Comparison of ENCODE assay signal across 11 cellular contexts in the genomic region with DNA sequence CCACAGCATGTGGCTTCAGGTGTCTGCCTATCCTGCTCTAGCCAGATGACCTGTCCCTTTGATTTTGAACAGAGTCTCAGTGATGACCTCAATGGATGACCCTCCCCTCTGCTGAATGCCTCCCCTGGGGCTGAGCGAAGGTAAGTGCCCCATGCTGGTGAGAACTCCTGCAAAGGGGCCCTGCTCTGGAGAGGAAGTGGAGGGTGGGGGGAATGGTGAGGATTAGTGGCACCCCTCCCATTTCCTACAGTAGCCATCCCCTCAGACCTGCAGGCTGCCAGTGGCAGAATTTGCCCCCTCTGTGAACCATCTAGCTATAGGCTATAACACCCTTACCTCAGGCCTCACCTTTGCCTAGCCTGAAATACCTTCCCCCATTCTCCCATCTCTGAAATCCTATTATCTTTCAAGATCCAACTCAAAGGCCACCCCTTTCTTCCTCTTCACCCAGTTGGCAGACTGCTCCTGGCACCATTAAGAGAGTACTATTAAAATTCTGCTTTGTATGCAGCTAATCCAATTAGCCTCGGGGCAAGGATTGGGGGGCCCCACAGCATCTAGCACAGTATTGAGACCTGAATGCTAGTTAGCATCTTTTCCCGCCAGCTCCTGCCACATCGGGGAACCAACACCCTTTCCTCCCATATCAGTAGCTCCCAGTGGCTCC. TPM values are rescaled to one million over a fixed set of nuclear protein-coding genes. Genes with fewer than 3 reads are reported as not detected.
A peak's percentile ranks its signal among the peaks of the same experiment; 100 is the strongest.
DNase-seq lines count a peak whose midpoint lies in the region; ATAC-seq and TF ChIP-seq lines count a peak whose summit lies in the region.
"Had no signal": no experiment of that assay in that cellular context is flagged by ENCODE, and none has a peak within 500 bp of the region (broad histone marks: within the 10 kb centered on the region; RNA-seq: fewer than 3 reads in every experiment).

No MANE protein-coding gene starts in this region.

- H3K27me3 ChIP-seq in OCI-LY3 (ENCODE audit: low read depth, low read length): no peaks in the 10 kb centered on the region
- H3K27me3 ChIP-seq: body of pancreas had no signal

- H3K27ac ChIP-seq in OCI-LY3 (ENCODE audit: low read length): peak overlapping the region; percentile 22
- H3K27ac ChIP-seq: A549 had no signal

- H3K4me3 ChIP-seq in OCI-LY3 (ENCODE audit: low read length): peak overlapping the region; percentile 13
- H3K4me3 ChIP-seq: A549, body of pancreas had no signal

- intact Hi-C loops in activated CD4-positive, alpha-beta T cell treated with anti-CD3 and anti-CD28 coated beads, Interleukin-2, amount 10 ng/mL, durations not matched to agents 24 days and 14 days (cut with micrococcal nuclease): no loop called here
- intact Hi-C loops in dendritic cell treated with granulocyte-macrophage colony-stimulating factor and Interleukin-4, amounts not matched to agents 40 ng/mL and 50 ng/mL, for 4 days (cut with micrococcal nuclease): no loop called here

- peak overlapping the region; percentile 85 for H3K4me2 ChIP-seq in OCI-LY3 (ENCODE audit: low read length)
- H3K4me2 ChIP-seq: A549 had no signal

- no peak overlapping the region for H2AFZ ChIP-seq in OCI-LY3 (ENCODE audit: low read depth, low read length)

- H3K36me3 ChIP-seq in OCI-LY3 (replicated peaks; ENCODE audit: low read depth, low read length): no peaks in the 10 kb centered on the region

- H3K27me3 Mint-ChIP-seq in activated CD4-positive, alpha-beta T cell treated with anti-CD3 and anti-CD28 coated beads, Interleukin-2, amount 10 ng/mL, durations not matched to agents 24 days and 14 days: no peaks in the 10 kb centered on the region
- H3K27me3 Mint-ChIP-seq in dendritic cell treated with granulocyte-macrophage colony-stimulating factor and Interleukin-4, amounts not matched to agents 40 ng/mL and 50 ng/mL, for 4 days: no peaks in the 10 kb centered on the region

- H3K4me1 Mint-ChIP-seq in activated CD4-positive, alpha-beta T cell treated with anti-CD3 and anti-CD28 coated beads, Interleukin-2, amount 10 ng/mL, durations not matched to agents 24 days and 14 days: peaks cover 58% of the 10 kb centered on the region
- peaks cover 76% of the 10 kb centered on the region for H3K4me1 Mint-ChIP-seq in dendritic cell treated with granulocyte-macrophage colony-stimulating factor and Interleukin-4, amounts not matched to agents 40 ng/mL and 50 ng/mL, for 4 days (ENCODE audit: low read depth)
- peaks cover 79% of the 10 kb centered on the region for H3K4me1 Mint-ChIP-seq in stimulated activated effector memory CD8-positive, alpha-beta T cell treated with anti-CD3 and anti-CD28 coated beads, Interleukin-12 subunit alpha, Interleukin-12 subunit beta, amount 100 ng/mL, for 72 hours

- H3K36me3 Mint-ChIP-seq in activated CD4-positive, alpha-beta T cell treated with anti-CD3 and anti-CD28 coated beads, Interleukin-2, amount 10 ng/mL, durations not matched to agents 24 days and 14 days (ENCODE audit: low read depth): peaks cover 5% of the 10 kb centered on the region
- H3K36me3 Mint-ChIP-seq in dendritic cell treated with granulocyte-macrophage colony-stimulating factor and Interleukin-4, amounts not matched to agents 40 ng/mL and 50 ng/mL, for 4 days (ENCODE audit: low read depth): peaks cover 23% of the 10 kb centered on the region
- H3K36me3 Mint-ChIP-seq in stimulated activated effector memory CD8-positive, alpha-beta T cell treated with anti-CD3 and anti-CD28 coated beads, Interleukin-12 subunit alpha, Interleukin-12 subunit beta, amount 100 ng/mL, for 72 hours: peaks cover 35% of the 10 kb centered on the region

- H3K9me3 Mint-ChIP-seq in activated CD4-positive, alpha-beta T cell treated with anti-CD3 and anti-CD28 coated beads, Interleukin-2, amount 10 ng/mL, durations not matched to agents 24 days and 14 days: no peaks in the 10 kb centered on the region
- H3K9me3 Mint-ChIP-seq in dendritic cell treated with granulocyte-macrophage colony-stimulating factor and Interleukin-4, amounts not matched to agents 40 ng/mL and 50 ng/mL, for 4 days: no peaks in the 10 kb centered on the region
- no peaks in the 10 kb centered on the region for H3K9me3 Mint-ChIP-seq in stimulated activated effector memory CD8-positive, alpha-beta T cell treated with anti-CD3 and anti-CD28 coated beads, Interleukin-12 subunit alpha, Interleukin-12 subunit beta, amount 100 ng/mL, for 72 hours

- no peaks in the 10 kb centered on the region for H3K9me3 ChIP-seq in OCI-LY3 (ENCODE audit: insufficient read depth, low read length)
- H3K9me3 ChIP-seq: A549, body of pancreas had no signal

- H3K79me2 ChIP-seq in OCI-LY3 (ENCODE audit: low read length): peaks cover 11% of the 10 kb centered on the region

- no peaks in the 10 kb centered on the region for H4K20me1 ChIP-seq in OCI-LY3 (ENCODE audit: insufficient read depth, low read length)

- peak overlapping the region; percentile 7 for H3K4me3 Mint-ChIP-seq in activated CD4-positive, alpha-beta T cell treated with anti-CD3 and anti-CD28 coated beads, Interleukin-2, amount 10 ng/mL, durations not matched to agents 24 days and 14 days
- H3K4me3 Mint-ChIP-seq in dendritic cell treated with granulocyte-macrophage colony-stimulating factor and Interleukin-4, amounts not matched to agents 40 ng/mL and 50 ng/mL, for 4 days: no peak overlapping the region
- H3K4me3 Mint-ChIP-seq in stimulated activated effector memory CD8-positive, alpha-beta T cell treated with anti-CD3 and anti-CD28 coated beads, Interleukin-12 subunit alpha, Interleukin-12 subunit beta, amount 100 ng/mL, for 72 hours: peak overlapping the region; percentile 49

- H3K4me1 ChIP-seq in OCI-LY3 (ENCODE audit: low read length): peaks cover 65% of the 10 kb centered on the region

- peak overlapping the region; percentile 93 for H3K27ac Mint-ChIP-seq in activated CD4-positive, alpha-beta T cell treated with anti-CD3 and anti-CD28 coated beads, Interleukin-2, amount 10 ng/mL, durations not matched to agents 24 days and 14 days
- H3K27ac Mint-ChIP-seq in dendritic cell treated with granulocyte-macrophage colony-stimulating factor and Interleukin-4, amounts not matched to agents 40 ng/mL and 50 ng/mL, for 4 days: peak overlapping the region; percentile 56
- peak overlapping the region; percentile 84 for H3K27ac Mint-ChIP-seq in stimulated activated effector memory CD8-positive, alpha-beta T cell treated with anti-CD3 and anti-CD28 coated beads, Interleukin-12 subunit alpha, Interleukin-12 subunit beta, amount 100 ng/mL, for 72 hours

- TF ChIP-seq CTCF in OCI-LY3 (IDR thresholded peaks at IDR 0.05; ENCODE audit: low read depth, low read length): no peak

- ATAC-seq in stimulated activated effector memory CD8-positive, alpha-beta T cell treated with anti-CD3 and anti-CD28 coated beads, Interleukin-12 subunit alpha, Interleukin-12 subunit beta, amount 100 ng/mL, for 72 hours: no peak
- ATAC-seq in GM21825 (IDR thresholded peaks at IDR 0.05; ENCODE audit: unreplicated experiment) (no peak), HG02885 (IDR thresholded peaks at IDR 0.05; ENCODE audit: poor library complexity, unreplicated experiment) (no peak)
- ATAC-seq: A549, body of pancreas had no signal

- peak overlapping the region; percentile 82; the same call in 1 of the 2 replicates for H3K9ac ChIP-seq in OCI-LY3 (ENCODE audit: low read length)

- DNase-seq in activated CD4-positive, alpha-beta T cell treated with anti-CD3 and anti-CD28 coated beads, Interleukin-2, amount 10 ng/mL, durations not matched to agents 24 days and 14 days: no peak
- no peak for DNase-seq in activated CD4-positive, alpha-beta T cell treated with anti-CD3 and anti-CD28 coated beads, Interleukin-2, amount 50 U/mL, for 1 hour
- no peak for DNase-seq in stimulated activated effector memory CD8-positive, alpha-beta T cell treated with anti-CD3 and anti-CD28 coated beads, Interleukin-12 subunit alpha, Interleukin-12 subunit beta, amount 100 ng/mL, for 72 hours (ENCODE audit: low spot score in 2 of 2)
- DNase-seq in NCI-H1417 treated with DMSO at 0.1 percent for 48 hours (lab: John Stamatoyannopoulos, UW): no peak
- DNase-seq: NCI-H187 treated with DMSO at 0.1 percent for 48 hours had no signal

RNA-seq across cellular contexts. Expression of a gene that starts 3.8 kb away (rescaled TPM):
- 47.4 and 47.7 TPM in 2 replicates for total RNA-seq in activated CD4-positive, alpha-beta T cell treated with anti-CD3 and anti-CD28 coated beads, Interleukin-2, amount 10 ng/mL, durations not matched to agents 24 days and 14 days

RNA-seq across cellular contexts. Expression of a gene that starts 15.6 kb away (rescaled TPM):
- total RNA-seq in activated CD4-positive, alpha-beta T cell treated with anti-CD3 and anti-CD28 coated beads, Interleukin-2, amount 10 ng/mL, durations not matched to agents 24 days and 14 days: 19.3 and 21.6 TPM in 2 replicates

RNA-seq across cellular contexts. Expression of a gene that starts 21.2 kb away (rescaled TPM):
- total RNA-seq in activated CD4-positive, alpha-beta T cell treated with anti-CD3 and anti-CD28 coated beads, Interleukin-2, amount 10 ng/mL, durations not matched to agents 24 days and 14 days: 34.4 and 34.8 TPM in 2 replicates

RNA-seq across cellular contexts. Expression of a gene that starts 30.2 kb away (rescaled TPM):
- 50.4 and 60.5 TPM in 2 replicates for total RNA-seq in activated CD4-positive, alpha-beta T cell treated with anti-CD3 and anti-CD28 coated beads, Interleukin-2, amount 10 ng/mL, durations not matched to agents 24 days and 14 days

RNA-seq across cellular contexts. Expression of a gene that starts 34.1 kb away (rescaled TPM):
- total RNA-seq in activated CD4-positive, alpha-beta T cell treated with anti-CD3 and anti-CD28 coated beads, Interleukin-2, amount 10 ng/mL, durations not matched to agents 24 days and 14 days: 179 and 181 TPM in 2 replicates
